ENCODE assay signal across 14 cellular contexts in the genomic region with DNA sequence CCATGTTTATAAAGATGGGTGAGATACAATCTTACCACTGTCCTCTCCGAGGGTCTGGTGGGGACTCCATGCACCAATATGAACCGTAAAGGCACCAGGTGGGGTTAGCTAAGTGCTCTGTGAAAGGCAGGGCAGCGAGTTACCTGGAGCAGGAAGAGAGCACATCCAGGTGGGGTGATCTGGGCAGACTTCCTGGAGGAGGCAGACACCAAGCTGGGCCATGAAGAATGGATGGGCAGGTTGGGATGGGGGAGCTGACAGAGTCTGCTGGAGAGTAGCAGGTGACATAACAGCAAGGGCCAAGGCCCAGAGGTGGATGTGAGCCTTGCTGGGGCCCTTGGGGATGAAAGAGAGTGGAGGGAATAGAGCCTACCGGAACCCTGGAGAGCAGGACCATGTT. TPM values are rescaled to one million over a fixed set of nuclear protein-coding genes. Genes with fewer than 3 reads are reported as not detected.
DNase-seq lines count a peak whose midpoint lies in the region; ATAC-seq and TF ChIP-seq lines count a peak whose summit lies in the region.
"Had no signal": no experiment of that assay in that cellular context is flagged by ENCODE, and none has a peak within 500 bp of the region (broad histone marks: within the 10 kb centered on the region; RNA-seq: fewer than 3 reads in every experiment).

No MANE protein-coding gene starts in this region.

- H3K4me1 Mint-ChIP-seq in activated CD8-positive, alpha-beta memory T cell treated with anti-CD3 and anti-CD28 coated beads, Interleukin-2, amount 10 ng/mL, durations not matched to agents 7 days and 5 days: peaks cover 82% of the 10 kb centered on the region
- H3K4me1 Mint-ChIP-seq in CD8-positive, alpha-beta memory T cell: peaks cover 43 to 58% (median 46%) of the 10 kb centered on the region in 3 donors
- peaks cover 86% of the 10 kb centered on the region for H3K4me1 Mint-ChIP-seq in activated naive CD8-positive, alpha-beta T cell treated with anti-CD3 and anti-CD28 coated beads for 36 hours
- H3K4me1 Mint-ChIP-seq in natural killer cell (peaks cover 34 to 38% of the 10 kb centered on the region in 2 donors), glutamatergic neuron (ENCODE audit: low read depth, unreplicated experiment) (peaks cover 9% of the 10 kb centered on the region)

- peaks cover 30% of the 10 kb centered on the region for H3K4me1 ChIP-seq in CD8-positive, alpha-beta memory T cell (ENCODE audit: insufficient read depth, low read length)

- no peak overlapping the region for H3K27ac ChIP-seq in CD8-positive, alpha-beta memory T cell (ENCODE audit: low read depth, low read length)

- H3K4me3 Mint-ChIP-seq in activated CD8-positive, alpha-beta memory T cell treated with anti-CD3 and anti-CD28 coated beads, Interleukin-2, amount 10 ng/mL, durations not matched to agents 7 days and 5 days: no peak overlapping the region
- H3K4me3 Mint-ChIP-seq in CD8-positive, alpha-beta memory T cell: no peak overlapping the region
- H3K4me3 Mint-ChIP-seq in activated naive CD8-positive, alpha-beta T cell treated with anti-CD3 and anti-CD28 coated beads for 36 hours: no peak overlapping the region
- H3K4me3 Mint-ChIP-seq in natural killer cell (no peak overlapping the region), glutamatergic neuron (ENCODE audit: unreplicated experiment) (no peak overlapping the region)
- H3K4me3 Mint-ChIP-seq: CD4-positive, alpha-beta memory T cell had no signal

- H3K27me3 Mint-ChIP-seq in activated CD8-positive, alpha-beta memory T cell treated with anti-CD3 and anti-CD28 coated beads, Interleukin-2, amount 10 ng/mL, durations not matched to agents 7 days and 5 days: no peaks in the 10 kb centered on the region
- peaks cover 0 to 1% of the 10 kb centered on the region in 2 donors for H3K27me3 Mint-ChIP-seq in CD8-positive, alpha-beta memory T cell
- no peaks in the 10 kb centered on the region for H3K27me3 Mint-ChIP-seq in activated naive CD8-positive, alpha-beta T cell treated with anti-CD3 and anti-CD28 coated beads for 36 hours
- H3K27me3 Mint-ChIP-seq in natural killer cell (ENCODE audit: low read depth in 2 of 2) (no peaks in the 10 kb centered on the region), glutamatergic neuron (ENCODE audit: unreplicated experiment) (peaks cover 2% of the 10 kb centered on the region)

- no peak for ATAC-seq in activated CD8-positive, alpha-beta memory T cell treated with anti-CD3 and anti-CD28 coated beads, Interleukin-2, amount 10 ng/mL, durations not matched to agents 7 days and 5 days
- ATAC-seq in natural killer cell: no peak
- ATAC-seq in HG03378 (IDR thresholded peaks at IDR 0.05; ENCODE audit: unreplicated experiment): no peak
- ATAC-seq: Panc1 had no signal

- POLR2A ChIA-PET in CD8-positive, alpha-beta memory T cell (lab: Charles Lee): no interaction called here

- H3K27ac Mint-ChIP-seq in activated CD8-positive, alpha-beta memory T cell treated with anti-CD3 and anti-CD28 coated beads, Interleukin-2, amount 10 ng/mL, durations not matched to agents 7 days and 5 days: peak overlapping the region; percentile 47
- peak overlapping the region in 6 of 8 donors; percentile 29 to 79 (median 57) for H3K27ac Mint-ChIP-seq in CD8-positive, alpha-beta memory T cell
- peak overlapping the region; percentile 73 for H3K27ac Mint-ChIP-seq in activated naive CD8-positive, alpha-beta T cell treated with anti-CD3 and anti-CD28 coated beads for 36 hours
- peak overlapping the region; percentile 29 to 78 for H3K27ac Mint-ChIP-seq in natural killer cell
- H3K27ac Mint-ChIP-seq in glutamatergic neuron (ENCODE audit: unreplicated experiment): no peak overlapping the region

- CTCF ChIA-PET in activated CD8-positive, alpha-beta memory T cell treated with anti-CD3 and anti-CD28 coated beads, Interleukin-2, amount 10 ng/mL, durations not matched to agents 7 days and 5 days (lab: Charles Lee): no interaction called here
- CTCF ChIA-PET in CD8-positive, alpha-beta memory T cell (lab: Charles Lee): interaction anchor here (1.9 kb wide), 1 partner anchor 12 kb away, joined by 5 read pairs; no protein-coding TSS in a partner anchor

- no peaks in the 10 kb centered on the region for H3K27me3 ChIP-seq in CD8-positive, alpha-beta memory T cell (ENCODE audit: insufficient read depth, low read length, poor library complexity, severe bottlenecking)

- H3K36me3 Mint-ChIP-seq in activated CD8-positive, alpha-beta memory T cell treated with anti-CD3 and anti-CD28 coated beads, Interleukin-2, amount 10 ng/mL, durations not matched to agents 7 days and 5 days: peaks cover 42% of the 10 kb centered on the region
- H3K36me3 Mint-ChIP-seq in CD8-positive, alpha-beta memory T cell: peaks cover 11 to 68% (median 23%) of the 10 kb centered on the region in 3 donors
- peaks cover 69% of the 10 kb centered on the region for H3K36me3 Mint-ChIP-seq in activated naive CD8-positive, alpha-beta T cell treated with anti-CD3 and anti-CD28 coated beads for 36 hours
- H3K36me3 Mint-ChIP-seq in natural killer cell: no peaks in the 10 kb centered on the region
- H3K36me3 Mint-ChIP-seq in glutamatergic neuron (ENCODE audit: unreplicated experiment): no peaks in the 10 kb centered on the region

- TF ChIP-seq CTCF in natural killer cell (IDR thresholded peaks at IDR 0.05): no peak
- no peak for TF ChIP-seq CTCF in glutamatergic neuron (IDR thresholded peaks at IDR 0.05; ENCODE audit: partially characterized antibody, unreplicated experiment)

- intact Hi-C loops in natural killer cell (cut with micrococcal nuclease): no loop called here

- DNase-seq in activated CD8-positive, alpha-beta memory T cell treated with anti-CD3 and anti-CD28 coated beads, Interleukin-2, amount 10 ng/mL, durations not matched to agents 7 days and 5 days: no peak
- no peak for DNase-seq in activated CD8-positive, alpha-beta memory T cell treated with anti-CD3 and anti-CD28 coated beads, Interleukin-2, amount 50 U/mL, for 48 hours
- no peak for DNase-seq in CD8-positive, alpha-beta memory T cell
- DNase-seq in activated naive CD8-positive, alpha-beta T cell treated with anti-CD3 and anti-CD28 coated beads for 36 hours: no peak
- DNase-seq in natural killer cell (no peak), glutamatergic neuron (no peak)
- no peak for DNase-seq in activated T-cell treated with anti-CD3 and anti-CD28 coated beads, Interleukin-2, amount 50 U/mL, for 48 hours
- DNase-seq: CD4-positive, alpha-beta memory T cell; KBM-7; NCI-H1105; NCI-H2081; NCI-H2171 treated with DMSO at 0.1 percent for 48 hours had no signal

- H3K9me3 Mint-ChIP-seq in activated CD8-positive, alpha-beta memory T cell treated with anti-CD3 and anti-CD28 coated beads, Interleukin-2, amount 10 ng/mL, durations not matched to agents 7 days and 5 days (ENCODE audit: low read depth): no peaks in the 10 kb centered on the region
- no peaks in the 10 kb centered on the region for H3K9me3 Mint-ChIP-seq in CD8-positive, alpha-beta memory T cell
- H3K9me3 Mint-ChIP-seq in activated naive CD8-positive, alpha-beta T cell treated with anti-CD3 and anti-CD28 coated beads for 36 hours: no peaks in the 10 kb centered on the region
- H3K9me3 Mint-ChIP-seq in natural killer cell (no peaks in the 10 kb centered on the region), glutamatergic neuron (ENCODE audit: unreplicated experiment) (no peaks in the 10 kb centered on the region)
- H3K9me3 Mint-ChIP-seq: CD4-positive, alpha-beta memory T cell had no signal

- H3K36me3 ChIP-seq in CD8-positive, alpha-beta memory T cell (ENCODE audit: insufficient read depth, low read length): no peaks in the 10 kb centered on the region

- H3K9me3 ChIP-seq in CD8-positive, alpha-beta memory T cell (ENCODE audit: low read length): no peaks in the 10 kb centered on the region

- no peak overlapping the region for H3K4me3 ChIP-seq in CD8-positive, alpha-beta memory T cell (ENCODE audit: low read length)

RNA-seq across cellular contexts. Expression of a gene that starts 45.9 kb away (rescaled TPM):
- total RNA-seq in activated CD8-positive, alpha-beta memory T cell treated with anti-CD3 and anti-CD28 coated beads, Interleukin-2, amount 10 ng/mL, durations not matched to agents 7 days and 5 days: 100 to 1,000 TPM in 1 of 2 experiments, 10 to 100 TPM in 1; 76.1 to 122 TPM
- 10 to 100 TPM; 46.0 to 47.4 TPM for total RNA-seq in CD8-positive, alpha-beta memory T cell
- polyA plus RNA-seq in CD8-positive, alpha-beta memory T cell: 31.9 TPM
- 10 to 100 TPM; 59.2 to 59.6 TPM for total RNA-seq in activated naive CD8-positive, alpha-beta T cell treated with anti-CD3 and anti-CD28 coated beads for 36 hours
- 100 to 1,000 TPM; 248 to 289 (median 282) TPM for total RNA-seq in natural killer cell
- 0.76 TPM for total RNA-seq in glutamatergic neuron (ENCODE audit: unreplicated experiment)

Comparison
In these comparisons a context has a peak if more than half of its experiments do, and no peak if none do; other contexts are left out.
1. RNA of a gene that starts 45.9 kb away (total RNA-seq): 248 to 289 TPM in natural killer cell, 76.1 to 122 TPM in activated CD8-positive, alpha-beta memory T cell treated with anti-CD3 and anti-CD28 coated beads, Interleukin-2, amount 10 ng/mL, durations not matched to agents 7 days and 5 days, 59.2 to 59.6 TPM in activated naive CD8-positive, alpha-beta T cell treated with anti-CD3 and anti-CD28 coated beads for 36 hours and 46.0 to 47.4 TPM in CD8-positive, alpha-beta memory T cell; 0.76 TPM in glutamatergic neuron (single experiment); every median in the first group is over 10 times any median in the second.